27 cellular contexts compared by ENCODE assay signal in the genomic region with DNA sequence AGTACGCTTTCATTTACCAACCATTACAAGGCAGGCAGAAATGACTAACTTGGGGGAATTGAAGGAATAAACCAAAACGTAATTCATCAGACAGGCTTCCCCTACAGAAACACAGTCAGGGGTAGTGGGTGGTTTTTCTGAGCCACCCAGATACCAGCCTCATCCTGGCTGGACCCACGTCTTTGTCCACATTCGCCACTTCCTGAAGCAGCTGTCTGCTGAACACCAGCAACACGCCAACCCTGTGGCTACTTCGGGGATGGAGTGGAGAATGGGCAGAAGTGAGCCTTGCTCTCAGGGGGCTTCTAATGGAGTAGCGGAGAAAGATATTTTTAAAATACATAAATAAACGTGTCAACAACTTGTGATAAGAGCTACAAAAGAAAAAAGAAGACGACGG.
"Had no signal": no experiment of that assay in that cellular context is flagged by ENCODE, and none has a peak within 500 bp of the region (broad histone marks: within the 10 kb centered on the region; RNA-seq: fewer than 3 reads in every experiment).

No MANE protein-coding gene starts in this region.

- H3K27me3 ChIP-seq: brain microvascular endothelial cell, heart left ventricle, thyroid gland had no signal

- H3K4me1 Mint-ChIP-seq: activated T-helper 17 cell treated with anti-CD3 and anti-CD28 coated beads, Interleukin-2, amount 50 U/mL, for 72 hours; immature natural killer cell; mesothelial cell of epicardium; stimulated activated effector memory CD8-positive, alpha-beta T cell treated with anti-CD3 and anti-CD28 coated beads, Interleukin-12 subunit alpha, Interleukin-12 subunit beta, amount 100 ng/mL, for 72 hours had no signal

- H3K36me3 ChIP-seq: thyroid gland had no signal

- H3K4me3 ChIP-seq: heart left ventricle, thyroid gland had no signal

- H3K27ac Mint-ChIP-seq: activated CD8-positive, alpha-beta T cell treated with anti-CD3 and anti-CD28 coated beads for 36 hours; activated T-helper 17 cell treated with anti-CD3 and anti-CD28 coated beads, Interleukin-2, amount 50 U/mL, for 72 hours; dendritic cell treated with granulocyte-macrophage colony-stimulating factor and Interleukin-4, amounts not matched to agents 40 ng/mL and 50 ng/mL, for 4 days; immature natural killer cell; mesothelial cell of epicardium; natural killer cell treated with Interleukin-12 subunit alpha and Interleukin-12 subunit beta and Interleukin-15 and Interleukin-18, amount 100 ng/mL, for 72 hours; stimulated activated effector memory CD8-positive, alpha-beta T cell treated with anti-CD3 and anti-CD28 coated beads, Interleukin-12 subunit alpha, Interleukin-12 subunit beta, amount 100 ng/mL, for 72 hours; stimulated activated naive CD8-positive, alpha-beta T cell treated with anti-CD3 and anti-CD28 coated beads, Interleukin-15, Interleukin-2, amounts not matched to agents 100 ng/mL and 50 ng/mL, for 24 hours; WTC11 had no signal

- H3K4me3 Mint-ChIP-seq: activated CD8-positive, alpha-beta T cell treated with anti-CD3 and anti-CD28 coated beads for 36 hours; activated T-cell treated with anti-CD3 and anti-CD28 coated beads, Interleukin-2, amount 50 U/mL, for 4 hours; activated T-helper 17 cell treated with anti-CD3 and anti-CD28 coated beads, Interleukin-2, amount 50 U/mL, for 72 hours; dendritic cell treated with granulocyte-macrophage colony-stimulating factor and Interleukin-4, amounts not matched to agents 40 ng/mL and 50 ng/mL, for 4 days; immature natural killer cell; mesothelial cell of epicardium; natural killer cell treated with Interleukin-12 subunit alpha and Interleukin-12 subunit beta and Interleukin-15 and Interleukin-18, amount 100 ng/mL, for 72 hours; stimulated activated effector memory CD8-positive, alpha-beta T cell treated with anti-CD3 and anti-CD28 coated beads, Interleukin-12 subunit alpha, Interleukin-12 subunit beta, amount 100 ng/mL, for 72 hours; stimulated activated naive CD8-positive, alpha-beta T cell treated with anti-CD3 and anti-CD28 coated beads, Interleukin-15, Interleukin-2, amounts not matched to agents 100 ng/mL and 50 ng/mL, for 24 hours; WTC11 had no signal

- DNase-seq: activated CD4-positive, alpha-beta T cell treated with anti-CD3 and anti-CD28 coated beads, Interleukin-2, amount 50 U/mL, for 1 hour; activated CD8-positive, alpha-beta T cell treated with anti-CD3 and anti-CD28 coated beads for 36 hours; activated gamma-delta T cell treated with Interleukin-2 at 50 U/mL for 16 hours; activated naive CD4-positive, alpha-beta T cell treated with anti-CD3 and anti-CD28 coated beads, Interleukin-2, amount 50 U/mL, for 16 hours; activated T-cell treated with anti-CD3 and anti-CD28 coated beads, Interleukin-2, amount 50 U/mL, for 4 hours; amniotic stem cell; brain microvascular endothelial cell; central memory CD4-positive, alpha-beta T cell; effector CD4-positive, alpha-beta T cell; heart left ventricle; hypothalamus; immature natural killer cell; kidney; left colon; mammary epithelial cell; retina; small intestine; stimulated activated CD4-positive, alpha-beta T cell treated with anti-CD3 and anti-CD28 coated beads, Interleukin-4, amount 100 ng/mL, for 24 hours; T-helper 2 cell; thyroid gland had no signal

- H3K9me3 ChIP-seq: heart left ventricle, thyroid gland had no signal

- H3K36me3 Mint-ChIP-seq: immature natural killer cell; natural killer cell treated with Interleukin-12 subunit alpha and Interleukin-12 subunit beta and Interleukin-15 and Interleukin-18, amount 100 ng/mL, for 72 hours; stimulated activated effector memory CD8-positive, alpha-beta T cell treated with anti-CD3 and anti-CD28 coated beads, Interleukin-12 subunit alpha, Interleukin-12 subunit beta, amount 100 ng/mL, for 72 hours had no signal

- H3K9me3 Mint-ChIP-seq: activated CD8-positive, alpha-beta T cell treated with anti-CD3 and anti-CD28 coated beads for 36 hours; activated T-cell treated with anti-CD3 and anti-CD28 coated beads, Interleukin-2, amount 50 U/mL, for 4 hours; activated T-helper 17 cell treated with anti-CD3 and anti-CD28 coated beads, Interleukin-2, amount 50 U/mL, for 72 hours; dendritic cell treated with granulocyte-macrophage colony-stimulating factor and Interleukin-4, amounts not matched to agents 40 ng/mL and 50 ng/mL, for 4 days; immature natural killer cell; mesothelial cell of epicardium; natural killer cell treated with Interleukin-12 subunit alpha and Interleukin-12 subunit beta and Interleukin-15 and Interleukin-18, amount 100 ng/mL, for 72 hours; stimulated activated effector memory CD8-positive, alpha-beta T cell treated with anti-CD3 and anti-CD28 coated beads, Interleukin-12 subunit alpha, Interleukin-12 subunit beta, amount 100 ng/mL, for 72 hours; stimulated activated naive CD8-positive, alpha-beta T cell treated with anti-CD3 and anti-CD28 coated beads, Interleukin-15, Interleukin-2, amounts not matched to agents 100 ng/mL and 50 ng/mL, for 24 hours had no signal

- H3K27me3 Mint-ChIP-seq: activated CD8-positive, alpha-beta T cell treated with anti-CD3 and anti-CD28 coated beads for 36 hours; activated T-helper 17 cell treated with anti-CD3 and anti-CD28 coated beads, Interleukin-2, amount 50 U/mL, for 72 hours; dendritic cell treated with granulocyte-macrophage colony-stimulating factor and Interleukin-4, amounts not matched to agents 40 ng/mL and 50 ng/mL, for 4 days; stimulated activated naive CD8-positive, alpha-beta T cell treated with anti-CD3 and anti-CD28 coated beads, Interleukin-15, Interleukin-2, amounts not matched to agents 100 ng/mL and 50 ng/mL, for 24 hours had no signal

- H3K27ac ChIP-seq: brain microvascular endothelial cell, thyroid gland had no signal
